In genomic region chr6:119312875-119313338, GRCh38 we compare ENCODE assay signal across 8 cellular contexts. TPM values are rescaled to one million over a fixed set of nuclear protein-coding genes. Genes with fewer than 3 reads are reported as not detected.
A peak's percentile ranks its signal among the peaks of the same experiment; 100 is the strongest.
DNase-seq lines count a peak whose midpoint lies in the region; ATAC-seq and TF ChIP-seq lines count a peak whose summit lies in the region.

No MANE protein-coding gene starts in this region.

- intact Hi-C loops in colonic mucosa (cut with DNase I) (no loop called here), PC-9 (cut with micrococcal nuclease; ENCODE audit: unreplicated experiment) (no loop called here)

- H2AFZ ChIP-seq in PC-9: no peak overlapping the region

- DNase-seq in colonic mucosa (peak; percentile 31), iPS-NIHi11 (ENCODE audit: low spot score) (no peak), PC-9 (no peak), NCI-H510A treated with DMSO at 0.1 percent for 48 hours (lab: John Stamatoyannopoulos, UW) (no peak), EL (no peak)

- H3K79me2 ChIP-seq in PC-9 (ENCODE audit: low read depth): no peaks in the 10 kb centered on the region

- no peak overlapping the region for H3K27ac ChIP-seq in BLaER1
- no peak overlapping the region for H3K27ac ChIP-seq in colonic mucosa
- H3K27ac ChIP-seq in PC-9: no peak overlapping the region

- H3K9me3 ChIP-seq in BLaER1 (no peaks in the 10 kb centered on the region), colonic mucosa (no peaks in the 10 kb centered on the region), PC-9 (ENCODE audit: insufficient read depth, low read depth) (peaks cover 4% of the 10 kb centered on the region; the same call in 1 of the 2 replicates)

- H3K4me3 ChIP-seq in BLaER1 (no peak overlapping the region), colonic mucosa (no peak overlapping the region), PC-9 (no peak overlapping the region)

- H3K4me1 ChIP-seq in BLaER1: peaks cover 20% of the 10 kb centered on the region
- H3K4me1 ChIP-seq in colonic mucosa: no peaks in the 10 kb centered on the region
- H3K4me1 ChIP-seq in PC-9 (replicated peaks; ENCODE audit: insufficient read depth): peaks cover 5% of the 10 kb centered on the region

- no peak overlapping the region for H3K9ac ChIP-seq in BLaER1
- no peak overlapping the region for H3K9ac ChIP-seq in colonic mucosa (ENCODE audit: low read depth in 2 of 2, low read length in 2 of 2)

- H3K36me3 ChIP-seq in BLaER1 (no peaks in the 10 kb centered on the region), colonic mucosa (no peaks in the 10 kb centered on the region), PC-9 (ENCODE audit: low read depth) (no peaks in the 10 kb centered on the region)

- no TSS peak for BruUV-seq in PC-9 (replicated peaks; lab: Mats Ljungman, UMichigan)

- H4K20me1 ChIP-seq in BLaER1: no peaks in the 10 kb centered on the region
- no peaks in the 10 kb centered on the region for H4K20me1 ChIP-seq in PC-9 (ENCODE audit: insufficient read depth)

- H3K27me3 ChIP-seq in BLaER1: no peaks in the 10 kb centered on the region
- no peaks in the 10 kb centered on the region for H3K27me3 ChIP-seq in colonic mucosa
- H3K27me3 ChIP-seq in PC-9 (ENCODE audit: insufficient read depth, low read depth): no peaks in the 10 kb centered on the region

- H3K4me2 ChIP-seq in BLaER1 (peak overlapping the region; percentile 22), PC-9 (no peak overlapping the region)

- no peaks in the 10 kb centered on the region for H3K9me2 ChIP-seq in PC-9 (ENCODE audit: insufficient read depth)

- TF ChIP-seq CTCF in colonic mucosa (IDR thresholded peaks at IDR 0.05) (no peak), PC-9 (conservative IDR thresholded peaks at IDR 0.05) (no peak)

- H3F3A ChIP-seq in PC-9 (ENCODE audit: insufficient read depth, low read depth): peaks cover 8% of the 10 kb centered on the region; the same call in 1 of the 2 replicates

- POLR2A ChIA-PET in PC-9 (lab: Charles Lee; ENCODE audit: unreplicated experiment): no interaction called here

- CTCF ChIA-PET in PC-9 (lab: Charles Lee): no interaction called here

- ATAC-seq in GM19438 (IDR thresholded peaks at IDR 0.05; ENCODE audit: low read depth, unreplicated experiment) (peak; percentile 34), HG03558 (IDR thresholded peaks at IDR 0.05; ENCODE audit: extremely low read depth, unreplicated experiment) (peak; percentile 31)

RNA-seq across cellular contexts. Expression of gene MAN1A1, which starts 36.7 kb away (rescaled TPM):
- 10 to 100 TPM; 43.5 to 77.1 TPM for total RNA-seq in colonic mucosa
- total RNA-seq in PC-9 (2021): 13.3 and 13.4 TPM in 2 replicates
